In genomic region chr20:47258745-47259695, GRCh38 we compare ENCODE assay signal across 1 cellular context.
TF ChIP-seq lines count a peak whose summit lies in the region.

No MANE protein-coding gene starts in this region.

TF ChIP-seq in GM12878, 131 proteins besides CTCF, POLR2A, EP300 and RAD21 (continued from another document and continues in another):
- TF ChIP-seq CUX1 (IDR thresholded peaks at IDR 0.05; ENCODE audit: insufficient replicate concordance, low read depth, low read length) (peak; percentile 96), ZBTB11 (CRISPR knock-in tag; IDR thresholded peaks at IDR 0.05) (no peak), KDM1A (IDR thresholded peaks at IDR 0.05; ENCODE audit: borderline replicate concordance) (no peak), EED (IDR thresholded peaks at IDR 0.05; ENCODE audit: low read depth) (peak; percentile 92), BCL3 (IDR thresholded peaks at IDR 0.05; ENCODE audit: borderline replicate concordance, insufficient read depth, low read depth, low read length, poor library complexity, severe bottlenecking) (peak; percentile 89), E4F1 (IDR thresholded peaks at IDR 0.05; ENCODE audit: borderline replicate concordance, partially characterized antibody) (no peak), RAD51 (IDR thresholded peaks at IDR 0.05) (peak; percentile 61; the same call in 1 of the 2 replicates), NFXL1 (IDR thresholded peaks at IDR 0.05; ENCODE audit: borderline replicate concordance) (peak; percentile 14; the same call in 1 of the 2 replicates), YY1 (IDR thresholded peaks at IDR 0.05; ENCODE audit: low read depth, low read length) (peak; percentile 52; the same call in 1 of the 2 replicates), ZNF592 (IDR thresholded peaks at IDR 0.05) (peak; percentile 89), ZBTB40 (IDR thresholded peaks at IDR 0.05; ENCODE audit: borderline replicate concordance) (no peak), NR2C2 (IDR thresholded peaks at IDR 0.05; ENCODE audit: borderline replicate concordance, control insufficient read depth, insufficient read length, low read depth) (no peak), IKZF2 (IDR thresholded peaks at IDR 0.05) (peak; percentile 97 to 98; a peak in 3 of 4 replicates), MYC (IDR thresholded peaks at IDR 0.05; ENCODE audit: insufficient read depth, insufficient read length, insufficient replicate concordance, low read length, severe bottlenecking) (no peak), SMAD1 (IDR thresholded peaks at IDR 0.05; ENCODE audit: low read depth, partially characterized antibody) (peak; percentile 92), FOXM1 (IDR thresholded peaks at IDR 0.05; ENCODE audit: low read depth, low read length) (peak; percentile 84; the same call in 1 of the 2 replicates), BHLHE40 (IDR thresholded peaks at IDR 0.05; ENCODE audit: borderline replicate concordance in 1 of 2, low read depth in 2 of 2, low read length in 1 of 2) (peak; percentile 88 to 92; a peak in 3 of 4 replicates), TCF12 (IDR thresholded peaks at IDR 0.05; ENCODE audit: low read depth, low read length) (peak; percentile 41; the same call in 1 of the 2 replicates), POU2F2 (IDR thresholded peaks at IDR 0.05; ENCODE audit: borderline replicate concordance, low read depth, low read length) (peak; percentile 60; the same call in 1 of the 3 replicates), ETV6 (conservative IDR thresholded peaks at IDR 0.05 in 1 of 2, IDR thresholded peaks at IDR 0.05 in 1 of 2; ENCODE audit: borderline replicate concordance in 1 of 2, low read depth in 1 of 2) (peak in 1 of 2 experiments; percentile 67; a peak in 2 of 4 replicates), SMARCA5 (IDR thresholded peaks at IDR 0.05) (peak; percentile 80), CREB1 (IDR thresholded peaks at IDR 0.05; ENCODE audit: low read depth) (peak; percentile 11; the same call in 1 of the 2 replicates), EGR1 (IDR thresholded peaks at IDR 0.05; ENCODE audit: borderline replicate concordance in 1 of 2, low read depth in 2 of 2, low read length in 2 of 2) (0 out of 3 replicates have a peak, but pooled peaks of 1 of the 2 experiments have one; percentile 4), STAT3 (IDR thresholded peaks at IDR 0.05; ENCODE audit: low read depth, low read length) (peak; percentile 73; the same call in 1 of the 2 replicates), PKNOX1 (IDR thresholded peaks at IDR 0.05) (peak; percentile 91)
- TF ChIP-seq, protein P1, sequence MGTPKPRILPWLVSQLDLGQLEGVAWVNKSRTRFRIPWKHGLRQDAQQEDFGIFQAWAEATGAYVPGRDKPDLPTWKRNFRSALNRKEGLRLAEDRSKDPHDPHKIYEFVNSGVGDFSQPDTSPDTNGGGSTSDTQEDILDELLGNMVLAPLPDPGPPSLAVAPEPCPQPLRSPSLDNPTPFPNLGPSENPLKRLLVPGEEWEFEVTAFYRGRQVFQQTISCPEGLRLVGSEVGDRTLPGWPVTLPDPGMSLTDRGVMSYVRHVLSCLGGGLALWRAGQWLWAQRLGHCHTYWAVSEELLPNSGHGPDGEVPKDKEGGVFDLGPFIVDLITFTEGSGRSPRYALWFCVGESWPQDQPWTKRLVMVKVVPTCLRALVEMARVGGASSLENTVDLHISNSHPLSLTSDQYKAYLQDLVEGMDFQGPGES (IDR thresholded peaks at IDR 0.05): no peak
